In the genomic region with DNA sequence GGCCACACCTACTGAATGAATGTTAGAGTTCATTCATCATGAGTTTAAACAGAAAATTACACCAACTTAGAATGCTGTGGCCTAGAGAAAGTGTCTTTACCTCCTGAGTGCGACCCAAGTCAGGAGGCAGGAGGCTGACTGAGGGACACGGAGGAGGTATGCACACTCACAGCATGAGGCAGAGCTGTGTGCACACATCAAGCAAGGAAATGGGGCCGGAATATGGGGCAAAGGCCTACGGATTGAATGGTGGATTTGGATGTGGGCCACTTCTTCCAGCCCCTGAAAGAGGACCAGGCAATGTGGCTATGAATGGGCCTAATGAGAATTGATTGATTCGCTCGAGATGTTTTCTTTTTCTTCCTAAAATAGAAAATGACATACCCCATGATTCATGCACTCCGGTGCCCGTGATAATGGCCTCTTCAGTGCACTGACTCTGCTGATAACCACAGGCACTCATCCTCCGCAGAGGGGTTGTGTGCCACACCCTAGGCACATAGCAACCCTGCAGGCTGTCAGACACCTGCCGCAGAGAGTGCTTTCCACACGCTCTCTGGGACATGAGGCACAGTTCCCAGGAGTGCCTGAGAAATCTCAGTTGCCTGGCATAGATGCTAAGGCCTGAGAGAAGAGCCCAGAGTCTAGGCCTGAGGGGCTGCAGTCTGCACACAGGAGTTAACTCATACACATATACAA, we compare ENCODE assay signal across 9 cellular contexts.
DNase-seq lines count a peak whose midpoint lies in the region; ATAC-seq and TF ChIP-seq lines count a peak whose summit lies in the region.
"Had no signal": no experiment of that assay in that cellular context is flagged by ENCODE, and none has a peak within 500 bp of the region (broad histone marks: within the 10 kb centered on the region; RNA-seq: fewer than 3 reads in every experiment).

No MANE protein-coding gene starts in this region.

- no peak for TF ChIP-seq POLR2A in body of pancreas (IDR thresholded peaks at IDR 0.05)

- H3K9me3 Mint-ChIP-seq in effector memory CD8-positive, alpha-beta T cell: no peaks in the 10 kb centered on the region
- no peaks in the 10 kb centered on the region for H3K9me3 Mint-ChIP-seq in activated T-helper 1 cell treated with anti-CD3 and anti-CD28 coated beads, Interleukin-12 subunit alpha, Interleukin-12 subunit beta, Interleukin-2, Interleukin-4 antibody, amounts not matched to agents 30 ng/mL and 10 ng/mL and 1 ng/mL, durations not matched to agents 14 hours and 24 hours and 36 hours
- H3K9me3 Mint-ChIP-seq: activated naive CD8-positive, alpha-beta T cell treated with anti-CD3 and anti-CD28 coated beads, Interleukin-2, amount 10 ng/mL, durations not matched to agents 7 days and 5 days had no signal

- no peaks in the 10 kb centered on the region for H3K4me1 ChIP-seq in body of pancreas
- no peaks in the 10 kb centered on the region for H3K4me1 ChIP-seq in mesendoderm (ENCODE audit: control insufficient read depth, low read depth, low read length)

- H3K36me3 ChIP-seq in body of pancreas (replicated peaks in 1 of 2; ENCODE audit: insufficient read depth in 1 of 2, low read depth in 2 of 2): no peaks in the 10 kb centered on the region
- H3K36me3 ChIP-seq in mesendoderm (ENCODE audit: control insufficient read depth, insufficient read depth, low read length): no peaks in the 10 kb centered on the region

- H3K9me3 ChIP-seq in body of pancreas: no peaks in the 10 kb centered on the region

- no peak overlapping the region for H3K9ac ChIP-seq in mesendoderm (ENCODE audit: low read length)

- intact Hi-C loops in body of pancreas (cut with DNase I): no loop called here
- intact Hi-C loops in activated T-helper 1 cell treated with anti-CD3 and anti-CD28 coated beads, Interleukin-12 subunit alpha, Interleukin-12 subunit beta, Interleukin-2, Interleukin-4 antibody, amounts not matched to agents 30 ng/mL and 10 ng/mL and 1 ng/mL, durations not matched to agents 14 hours and 24 hours and 36 hours (cut with micrococcal nuclease): no loop called here

- no peak overlapping the region for H4K5ac ChIP-seq in mesendoderm (ENCODE audit: low read length)

- no peaks in the 10 kb centered on the region for H3K79me1 ChIP-seq in mesendoderm (ENCODE audit: low read length)

- H3K18ac ChIP-seq in mesendoderm (ENCODE audit: low read length): no peak overlapping the region

- H4K8ac ChIP-seq in mesendoderm (ENCODE audit: low read depth, low read length): no peak overlapping the region

- in situ Hi-C loops in G401 (cut with HindIII; ENCODE audit: low sequenced_read_pairs): no loop called here

- H3K27ac ChIP-seq in body of pancreas: no peak overlapping the region
- no peak overlapping the region for H3K27ac ChIP-seq in mesendoderm (ENCODE audit: low read depth, low read length)

- H3K36me3 Mint-ChIP-seq in effector memory CD8-positive, alpha-beta T cell (ENCODE audit: insufficient read depth): no peaks in the 10 kb centered on the region
- H3K36me3 Mint-ChIP-seq in activated T-helper 1 cell treated with anti-CD3 and anti-CD28 coated beads, Interleukin-12 subunit alpha, Interleukin-12 subunit beta, Interleukin-2, Interleukin-4 antibody, amounts not matched to agents 30 ng/mL and 10 ng/mL and 1 ng/mL, durations not matched to agents 14 hours and 24 hours and 36 hours (ENCODE audit: low read depth): no peaks in the 10 kb centered on the region
- H3K36me3 Mint-ChIP-seq: activated naive CD8-positive, alpha-beta T cell treated with anti-CD3 and anti-CD28 coated beads, Interleukin-2, amount 10 ng/mL, durations not matched to agents 7 days and 5 days had no signal

- peaks cover 0 to 12% of the 10 kb centered on the region in 2 donors for H3K27me3 Mint-ChIP-seq in effector memory CD8-positive, alpha-beta T cell
- H3K27me3 Mint-ChIP-seq in activated T-helper 1 cell treated with anti-CD3 and anti-CD28 coated beads, Interleukin-12 subunit alpha, Interleukin-12 subunit beta, Interleukin-2, Interleukin-4 antibody, amounts not matched to agents 30 ng/mL and 10 ng/mL and 1 ng/mL, durations not matched to agents 14 hours and 24 hours and 36 hours (ENCODE audit: insufficient read depth): peaks cover 4% of the 10 kb centered on the region

- no peak for TF ChIP-seq CTCF in body of pancreas (IDR thresholded peaks at IDR 0.05)

- DNase-seq in G401 (ENCODE audit: low spot score): peak; percentile 2
- DNase-seq in NCI-H345 (lab: John Stamatoyannopoulos, UW): peak; percentile 98
- DNase-seq in effector memory CD8-positive, alpha-beta T cell: no peak
- peak in 39 of 56 donors; percentile 7 to 79 (median 37) for DNase-seq in nucleus accumbens (lab: John Stamatoyannopoulos, UW)
- no peak for DNase-seq in body of pancreas
- DNase-seq in mesendoderm: no peak
- DNase-seq in activated T-helper 1 cell treated with anti-CD3 and anti-CD28 coated beads, Interleukin-12 subunit alpha, Interleukin-12 subunit beta, Interleukin-2, Interleukin-4 antibody, amounts not matched to agents 30 ng/mL and 10 ng/mL and 1 ng/mL, durations not matched to agents 14 hours and 24 hours and 36 hours (ENCODE audit: low spot score): no peak
- DNase-seq: activated naive CD8-positive, alpha-beta T cell treated with anti-CD3 and anti-CD28 coated beads, Interleukin-2, amount 10 ng/mL, durations not matched to agents 7 days and 5 days had no signal

- H3K27me3 ChIP-seq in body of pancreas (no peaks in the 10 kb centered on the region), mesendoderm (ENCODE audit: insufficient read depth, low read length, poor library complexity) (no peaks in the 10 kb centered on the region)

- no peak overlapping the region for H2BK15ac ChIP-seq in mesendoderm (replicated peaks; ENCODE audit: low read depth)

- H3K4ac ChIP-seq in mesendoderm (ENCODE audit: low read depth, low read length): no peak overlapping the region

- H3K23ac ChIP-seq in mesendoderm (ENCODE audit: low read length): no peak overlapping the region

- H3K56ac ChIP-seq in mesendoderm (ENCODE audit: low read length): no peak overlapping the region

- H3K27ac Mint-ChIP-seq in effector memory CD8-positive, alpha-beta T cell: no peak overlapping the region
- H3K27ac Mint-ChIP-seq in activated T-helper 1 cell treated with anti-CD3 and anti-CD28 coated beads, Interleukin-12 subunit alpha, Interleukin-12 subunit beta, Interleukin-2, Interleukin-4 antibody, amounts not matched to agents 30 ng/mL and 10 ng/mL and 1 ng/mL, durations not matched to agents 14 hours and 24 hours and 36 hours: no peak overlapping the region

- H3K4me3 Mint-ChIP-seq in effector memory CD8-positive, alpha-beta T cell: no peak overlapping the region
- no peak overlapping the region for H3K4me3 Mint-ChIP-seq in activated T-helper 1 cell treated with anti-CD3 and anti-CD28 coated beads, Interleukin-12 subunit alpha, Interleukin-12 subunit beta, Interleukin-2, Interleukin-4 antibody, amounts not matched to agents 30 ng/mL and 10 ng/mL and 1 ng/mL, durations not matched to agents 14 hours and 24 hours and 36 hours
- H3K4me3 Mint-ChIP-seq: activated naive CD8-positive, alpha-beta T cell treated with anti-CD3 and anti-CD28 coated beads, Interleukin-2, amount 10 ng/mL, durations not matched to agents 7 days and 5 days had no signal

- 73 to 83% methylated on average over 11 of the region's 11 CpGs for WGBS in body of pancreas, 2 donors
- no CpG with 5 or more reads among the region's 11 CpGs for WGBS in mesendoderm (ENCODE audit: extremely low coverage, insufficient coverage, low lambda C conversion rate)

- H3K4me1 Mint-ChIP-seq in effector memory CD8-positive, alpha-beta T cell (ENCODE audit: low read depth in 2 of 2): peaks cover 0 to 10% of the 10 kb centered on the region in 2 donors
- H3K4me1 Mint-ChIP-seq in activated T-helper 1 cell treated with anti-CD3 and anti-CD28 coated beads, Interleukin-12 subunit alpha, Interleukin-12 subunit beta, Interleukin-2, Interleukin-4 antibody, amounts not matched to agents 30 ng/mL and 10 ng/mL and 1 ng/mL, durations not matched to agents 14 hours and 24 hours and 36 hours (ENCODE audit: low read depth): no peaks in the 10 kb centered on the region

- no peaks in the 10 kb centered on the region for H3K79me2 ChIP-seq in mesendoderm (ENCODE audit: control insufficient read depth, insufficient read depth, low read length)

- H2BK120ac ChIP-seq in mesendoderm (ENCODE audit: low read depth, low read length): no peak overlapping the region

- no peak overlapping the region for H3K4me2 ChIP-seq in mesendoderm (ENCODE audit: low read length)

- no peak overlapping the region for H2AK5ac ChIP-seq in mesendoderm (ENCODE audit: low read length)

- H2BK5ac ChIP-seq in mesendoderm (ENCODE audit: low read length): no peak overlapping the region

- peak; percentile 39 for ATAC-seq in effector memory CD8-positive, alpha-beta T cell (replicated peaks)
- ATAC-seq in body of pancreas (no peak), GM21381 (IDR thresholded peaks at IDR 0.05; ENCODE audit: unreplicated experiment) (no peak)

- no peak overlapping the region for H3K4me3 ChIP-seq in body of pancreas
- no peak overlapping the region for H3K4me3 ChIP-seq in mesendoderm (ENCODE audit: low read length)

Comparison
In these comparisons a context has a peak if more than half of its experiments do, and no peak if none do; other contexts are left out.
1. DNase-seq: peak in G401 (single experiment), NCI-H345 (single experiment) and nucleus accumbens (39 of 56); none in effector memory CD8-positive, alpha-beta T cell (0 of 3), body of pancreas (0 of 4), mesendoderm (single experiment) and activated T-helper 1 cell treated with anti-CD3 and anti-CD28 coated beads, Interleukin-12 subunit alpha, Interleukin-12 subunit beta, Interleukin-2, Interleukin-4 antibody, amounts not matched to agents 30 ng/mL and 10 ng/mL and 1 ng/mL, durations not matched to agents 14 hours and 24 hours and 36 hours (single experiment).